11 cellular contexts compared by ENCODE assay signal in genomic region chr6:49801525-49801924, GRCh38. TPM values are rescaled to one million over a fixed set of nuclear protein-coding genes. Genes with fewer than 3 reads are reported as not detected.
"Had no signal": no experiment of that assay in that cellular context is flagged by ENCODE, and none has a peak within 500 bp of the region (broad histone marks: within the 10 kb centered on the region; RNA-seq: fewer than 3 reads in every experiment).

No MANE protein-coding gene starts in this region.

- H3K4me3 Mint-ChIP-seq: H9, HFFc6 had no signal

- H3K27ac ChIP-seq: GM23248 had no signal

- H3K9ac ChIP-seq: GM23248 had no signal

- H3K9me3 ChIP-seq: HAP-1 had no signal

- H3K27ac Mint-ChIP-seq: H9, HFFc6 had no signal

- H3K4me3 ChIP-seq: GM23248, HAP-1 had no signal

- H3K36me3 ChIP-seq: HAP-1 had no signal

- FAIRE-seq: H1, H54 had no signal

- H2AFZ ChIP-seq: GM23248 had no signal

- DNase-seq: GM23248, GOT3, H7, H9, HCEC 1CT, HFFc6 had no signal

- ATAC-seq: HCT116 had no signal

- H3K9me3 Mint-ChIP-seq: H9 had no signal

- H3K4me1 ChIP-seq: HAP-1 had no signal

RNA-seq across cellular contexts. Expression of gene PGK2, which starts 14.4 kb away (rescaled TPM):
- total RNA-seq: GM23248, H1, H4, H7, H9, HFFc6 had no signal
- polyA plus RNA-seq: GM23248, H1 had no signal

RNA-seq across cellular contexts. Expression of gene CRISP3, which starts 57.3 kb away (rescaled TPM):
- total RNA-seq: GM23248, H1, H4, H7, H9, HFFc6 had no signal
- polyA plus RNA-seq: GM23248, H1 had no signal
